In genomic region chr4:118224239-118224829, GRCh38 we compare ENCODE assay signal across 8 cellular contexts.
DNase-seq lines count a peak whose midpoint lies in the region; ATAC-seq and TF ChIP-seq lines count a peak whose summit lies in the region.

No MANE protein-coding gene starts in this region.

- no peak overlapping the region for H3K4me3 Mint-ChIP-seq in activated naive CD8-positive, alpha-beta T cell treated with anti-CD3 and anti-CD28 coated beads, Interleukin-2, amount 50 U/mL, for 24 hours

- no peaks in the 10 kb centered on the region for H3K36me3 Mint-ChIP-seq in activated naive CD8-positive, alpha-beta T cell treated with anti-CD3 and anti-CD28 coated beads, Interleukin-2, amount 50 U/mL, for 24 hours (ENCODE audit: low read depth)

- TF ChIP-seq CTCF in MM.1S (IDR thresholded peaks at IDR 0.05; ENCODE audit: low read length) (peak; percentile 67), fibroblast of villous mesenchyme (IDR thresholded peaks at IDR 0.05; ENCODE audit: insufficient read depth, low read depth, low read length) (peak; percentile 56), retinal pigment epithelial cell (conservative IDR thresholded peaks at IDR 0.05; ENCODE audit: low read depth, low read length) (peak; percentile 55), omental fat pad (IDR thresholded peaks at IDR 0.05) (no peak)

- H3K27me3 Mint-ChIP-seq in activated naive CD8-positive, alpha-beta T cell treated with anti-CD3 and anti-CD28 coated beads, Interleukin-2, amount 50 U/mL, for 24 hours, result peaks cover 3% of the 10 kb centered on the region

- no peaks in the 10 kb centered on the region for H3K79me2 ChIP-seq in MM.1S (ENCODE audit: low read length)

- H3K27ac ChIP-seq in MM.1S (ENCODE audit: low read length) (no peak overlapping the region), SK-N-MC (peak overlapping the region; percentile 37; the same call in 1 of the 2 replicates)

- no peak overlapping the region for H3K4me3 ChIP-seq in MM.1S (ENCODE audit: low read length)
- H3K4me3 ChIP-seq in SK-N-MC, result peak overlapping the region; percentile 51
- no peak overlapping the region for H3K4me3 ChIP-seq in fibroblast of villous mesenchyme (ENCODE audit: low read depth, low read length)
- no peak overlapping the region for H3K4me3 ChIP-seq in retinal pigment epithelial cell (ENCODE audit: low read length)

- H3F3A ChIP-seq in MM.1S (ENCODE audit: insufficient read depth, low read length), result no peaks in the 10 kb centered on the region

- H3K9me2 ChIP-seq in MM.1S (replicated peaks; ENCODE audit: insufficient read depth, low read length), result no peaks in the 10 kb centered on the region

- no peaks in the 10 kb centered on the region for H4K20me1 ChIP-seq in MM.1S (ENCODE audit: insufficient read depth, low read length)

- no peaks in the 10 kb centered on the region for H3K27me3 ChIP-seq in MM.1S (replicated peaks; ENCODE audit: insufficient read depth, low read length)

- H3K9me3 ChIP-seq in MM.1S (replicated peaks; ENCODE audit: insufficient read depth, low read length) (no peaks in the 10 kb centered on the region), SK-N-MC (ENCODE audit: low read depth, low read length) (no peaks in the 10 kb centered on the region)

- H3K4me2 ChIP-seq in MM.1S (ENCODE audit: low read depth, low read length), result no peak overlapping the region

- H3K36me3 ChIP-seq in MM.1S (replicated peaks; ENCODE audit: insufficient read depth, low read length), result no peaks in the 10 kb centered on the region
- H3K36me3 ChIP-seq in SK-N-MC (ENCODE audit: insufficient read depth, low read length), result no peaks in the 10 kb centered on the region

- DNase-seq in EH (ENCODE audit: low read depth) (peak; percentile 74), MM.1S (peak; percentile 52), SK-N-MC (ENCODE audit: low read depth, low spot score) (peak; percentile 78), fibroblast of villous mesenchyme (ENCODE audit: low read depth) (peak; percentile 78), retinal pigment epithelial cell (ENCODE audit: low read depth) (peak; percentile 16), omental fat pad (ENCODE audit: low spot score) (no peak)
- DNase-seq in activated naive CD8-positive, alpha-beta T cell treated with anti-CD3 and anti-CD28 coated beads, Interleukin-2, amount 50 U/mL, for 24 hours, result no peak

- no peak overlapping the region for H3K9ac ChIP-seq in MM.1S (ENCODE audit: low read length)
- H3K9ac ChIP-seq in SK-N-MC (ENCODE audit: insufficient read length), result no peak overlapping the region

- no peak overlapping the region for H3K27ac Mint-ChIP-seq in activated naive CD8-positive, alpha-beta T cell treated with anti-CD3 and anti-CD28 coated beads, Interleukin-2, amount 50 U/mL, for 24 hours

- H3K9me3 Mint-ChIP-seq in activated naive CD8-positive, alpha-beta T cell treated with anti-CD3 and anti-CD28 coated beads, Interleukin-2, amount 50 U/mL, for 24 hours, result no peaks in the 10 kb centered on the region

- peak; percentile 76 for ATAC-seq in GM21528 (IDR thresholded peaks at IDR 0.05; ENCODE audit: low FRiP score, unreplicated experiment)
- no peak for ATAC-seq in omental fat pad (ENCODE audit: low FRiP score)
- no peak for ATAC-seq in activated naive CD8-positive, alpha-beta T cell treated with anti-CD3 and anti-CD28 coated beads, Interleukin-2, amount 50 U/mL, for 24 hours

- no peak overlapping the region for H2AFZ ChIP-seq in MM.1S (ENCODE audit: low read length)

- no peaks in the 10 kb centered on the region for H3K4me1 ChIP-seq in MM.1S (ENCODE audit: low read length)

- H3K4me1 Mint-ChIP-seq in activated naive CD8-positive, alpha-beta T cell treated with anti-CD3 and anti-CD28 coated beads, Interleukin-2, amount 50 U/mL, for 24 hours, result no peaks in the 10 kb centered on the region

Comparison
In these comparisons a context has a peak if more than half of its experiments do, and no peak if none do; other contexts are left out.
1. DNase-seq: peak in EH (single experiment), MM.1S (single experiment), SK-N-MC (single experiment), fibroblast of villous mesenchyme (single experiment) and retinal pigment epithelial cell (single experiment); none in omental fat pad (single experiment) and activated naive CD8-positive, alpha-beta T cell treated with anti-CD3 and anti-CD28 coated beads, Interleukin-2, amount 50 U/mL, for 24 hours (single experiment).
2. CTCF ChIP-seq: peak in MM.1S (single experiment), fibroblast of villous mesenchyme (single experiment) and retinal pigment epithelial cell (single experiment); none in omental fat pad (0 of 3).